Comparison of ENCODE assay signal across 25 cellular contexts in the genomic region with DNA sequence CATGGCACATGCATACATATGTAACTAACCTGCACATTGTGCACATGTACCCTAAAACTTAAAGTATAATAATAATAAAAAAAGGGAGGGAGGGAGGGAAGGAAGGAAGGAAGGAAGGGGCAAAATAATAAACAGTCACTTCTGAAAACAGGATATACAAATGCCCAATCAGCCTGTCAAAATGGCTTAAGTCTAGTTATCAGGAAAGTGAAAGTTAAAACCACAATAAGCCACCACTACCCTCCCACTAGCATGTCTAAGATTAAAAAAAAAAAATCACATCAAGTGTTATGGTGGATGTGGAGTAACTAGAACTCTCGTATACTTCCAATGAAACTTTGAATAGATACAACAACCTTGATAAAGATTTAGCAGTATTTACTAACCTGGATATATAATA.
DNase-seq lines count a peak whose midpoint lies in the region; ATAC-seq lines count a peak whose summit lies in the region.
"Had no signal": no experiment of that assay in that cellular context is flagged by ENCODE, and none has a peak within 500 bp of the region (broad histone marks: within the 10 kb centered on the region; RNA-seq: fewer than 3 reads in every experiment).

No MANE protein-coding gene starts in this region.

- no peak overlapping the region for H3K56ac ChIP-seq in mesendoderm (ENCODE audit: low read length)

- DNase-seq in amniotic epithelial cell (ENCODE audit: low read depth) (peak; percentile 25), mesendoderm (no peak), AG20443 (ENCODE audit: low spot score) (no peak)
- no peak for DNase-seq in activated CD8-positive, alpha-beta memory T cell treated with anti-CD3 and anti-CD28 coated beads for 24 hours
- DNase-seq: Calu3; CD8-positive, alpha-beta T cell; GF-D8; H7; HFFc6; KG1; NCI-H1105 treated with DMSO at 0.1 percent for 48 hours; NCI-H1694; NCI-H2107; NCI-H226; NCI-H524; PC-9; SIG-M5 had no signal

- H3K79me2 ChIP-seq in mesendoderm (ENCODE audit: control insufficient read depth, insufficient read depth, low read length) = no peaks in the 10 kb centered on the region

- no peak overlapping the region for H4K5ac ChIP-seq in mesendoderm (ENCODE audit: low read length)

- H3K79me1 ChIP-seq in mesendoderm (ENCODE audit: low read length) = no peaks in the 10 kb centered on the region

- no peak overlapping the region for H3K4me2 ChIP-seq in mesendoderm (ENCODE audit: low read length)
- H3K4me2 ChIP-seq: A549; BLaER1 treated with 17β-estradiol and CSF1 and Interleukin-3, amounts not matched to agents 10 nM and 100 nM; PC-9 had no signal

- no peak overlapping the region for H2BK5ac ChIP-seq in mesendoderm (ENCODE audit: low read length)

- no peak overlapping the region for H3K23ac ChIP-seq in mesendoderm (ENCODE audit: low read length)

- H2AK5ac ChIP-seq in mesendoderm (ENCODE audit: low read length) = no peak overlapping the region

- no peak overlapping the region for H4K8ac ChIP-seq in mesendoderm (ENCODE audit: low read depth, low read length)

- H3K4me3 ChIP-seq in mesendoderm (ENCODE audit: low read length) = no peak overlapping the region
- H3K4me3 ChIP-seq: A549; BLaER1 treated with 17β-estradiol and CSF1 and Interleukin-3, amounts not matched to agents 10 nM and 100 nM; PC-9 had no signal

- H3K27me3 ChIP-seq in mesendoderm (ENCODE audit: insufficient read depth, low read length, poor library complexity) = no peaks in the 10 kb centered on the region
- H3K27me3 ChIP-seq: BLaER1 treated with 17β-estradiol and CSF1 and Interleukin-3, amounts not matched to agents 10 nM and 100 nM had no signal

- H3K27ac ChIP-seq in mesendoderm (ENCODE audit: low read depth, low read length) = no peak overlapping the region
- H3K27ac ChIP-seq: A549; BLaER1 treated with 17β-estradiol and CSF1 and Interleukin-3, amounts not matched to agents 10 nM and 100 nM; PC-9; RWPE1 had no signal

- no peak overlapping the region for H3K9ac ChIP-seq in mesendoderm (ENCODE audit: low read length)
- H3K9ac ChIP-seq: BLaER1 treated with 17β-estradiol and CSF1 and Interleukin-3, amounts not matched to agents 10 nM and 100 nM had no signal

- H3K4me1 ChIP-seq in mesendoderm (ENCODE audit: control insufficient read depth, low read depth, low read length) = no peaks in the 10 kb centered on the region
- H3K4me1 ChIP-seq: A549; BLaER1 treated with 17β-estradiol and CSF1 and Interleukin-3, amounts not matched to agents 10 nM and 100 nM had no signal

- ATAC-seq in GM18519 (IDR thresholded peaks at IDR 0.05; ENCODE audit: low FRiP score, unreplicated experiment) (peak; percentile 44), GM19463 (IDR thresholded peaks at IDR 0.05; ENCODE audit: unreplicated experiment) (peak; percentile 42), HG03342 (IDR thresholded peaks at IDR 0.05; ENCODE audit: unreplicated experiment) (peak; percentile 62)
- ATAC-seq: A549; CD8-positive, alpha-beta T cell; HepG2; SK-N-SH treated with all-trans-retinoic acid at 6 μM for 48 hours had no signal

- no peak overlapping the region for H3K18ac ChIP-seq in mesendoderm (ENCODE audit: low read length)

- WGBS in mesendoderm (ENCODE audit: extremely low coverage, insufficient coverage, low lambda C conversion rate) = no CpG with 5 or more reads among the region's 1 CpG

- no peak overlapping the region for H2BK15ac ChIP-seq in mesendoderm (replicated peaks; ENCODE audit: low read depth)

- no peak overlapping the region for H3K4ac ChIP-seq in mesendoderm (ENCODE audit: low read depth, low read length)

- H2BK120ac ChIP-seq in mesendoderm (ENCODE audit: low read depth, low read length) = no peak overlapping the region

- H3K36me3 ChIP-seq in mesendoderm (ENCODE audit: control insufficient read depth, insufficient read depth, low read length) = no peaks in the 10 kb centered on the region
- H3K36me3 ChIP-seq: BLaER1 treated with 17β-estradiol and CSF1 and Interleukin-3, amounts not matched to agents 10 nM and 100 nM had no signal
